25 cellular contexts compared by ENCODE assay signal in genomic region chr1:26032636-26033357, GRCh38. TPM values are rescaled to one million over a fixed set of nuclear protein-coding genes. Genes with fewer than 3 reads are reported as not detected.
"Had no signal": no experiment of that assay in that cellular context is flagged by ENCODE, and none has a peak within 500 bp of the region (broad histone marks: within the 10 kb centered on the region; RNA-seq: fewer than 3 reads in every experiment).

No MANE protein-coding gene starts in this region.

- H3K4me3 Mint-ChIP-seq: activated CD4-positive, alpha-beta T cell treated with anti-CD3 and anti-CD28 coated beads, Interleukin-2, amount 10 ng/mL, durations not matched to agents 24 days and 14 days; activated naive CD8-positive, alpha-beta T cell; activated T-cell treated with anti-CD3 and anti-CD28 coated beads, Interleukin-2, amount 50 U/mL, for 4 hours; T-helper 17 cell; WTC11 had no signal

- ATAC-seq: activated T-cell treated with anti-CD3 and anti-CD28 coated beads, Interleukin-2, amount 50 U/mL, for 4 hours; PC-3; T-helper 17 cell; WTC11 had no signal

- FAIRE-seq: RCC 7860 had no signal

- H3K27me3 Mint-ChIP-seq: activated naive CD8-positive, alpha-beta T cell had no signal

- H3K36me3 Mint-ChIP-seq: activated naive CD8-positive, alpha-beta T cell; WTC11 had no signal

- H3K9me3 Mint-ChIP-seq: activated CD4-positive, alpha-beta T cell treated with anti-CD3 and anti-CD28 coated beads, Interleukin-2, amount 10 ng/mL, durations not matched to agents 24 days and 14 days; activated T-cell treated with anti-CD3 and anti-CD28 coated beads, Interleukin-2, amount 50 U/mL, for 4 hours; WTC11 had no signal

- DNase-seq: activated CD4-positive, alpha-beta T cell treated with anti-CD3 and anti-CD28 coated beads, Interleukin-2, amount 10 ng/mL, durations not matched to agents 24 days and 14 days; activated CD4-positive, alpha-beta T cell treated with anti-CD3 and anti-CD28 coated beads, Interleukin-2, amount 50 U/mL, for 48 hours; activated CD4-positive, CD25-positive, alpha-beta regulatory T cell treated with anti-CD3 and anti-CD28 coated beads, Interleukin-2, amount 50 U/mL, for 72 hours; activated CD8-positive, alpha-beta memory T cell treated with anti-CD3 and anti-CD28 coated beads for 24 hours; activated effector memory CD4-positive, alpha-beta T cell treated with anti-CD3 and anti-CD28 coated beads, Interleukin-2, amount 50 U/mL, for 16 hours; activated naive CD4-positive, alpha-beta T cell treated with Interleukin-2 at 50 U/mL for 16 hours; activated T-cell treated with anti-CD3 and anti-CD28 coated beads, Interleukin-2, amount 50 U/mL, for 4 hours; caudate nucleus; Karpas-422; MM.1S; NCI-H1105; NCI-H1436; NCI-H1694 treated with DMSO at 0.1 percent for 48 hours; NCI-H2029 treated with DMSO at 0.1 percent for 48 hours; NCI-H345; NCI-H510A treated with DMSO at 0.1 percent for 48 hours; NCI-H69; PC-3; SHP77 treated with DMSO at 0.1 percent for 48 hours; T-helper 17 cell; T-helper 9 cell had no signal

- H3K27ac Mint-ChIP-seq: activated CD4-positive, alpha-beta T cell treated with anti-CD3 and anti-CD28 coated beads, Interleukin-2, amount 10 ng/mL, durations not matched to agents 24 days and 14 days; activated naive CD8-positive, alpha-beta T cell; T-helper 17 cell; WTC11 had no signal

RNA-seq across cellular contexts. Expression of gene EXTL1, which starts 11.2 kb away (rescaled TPM):
- total RNA-seq: activated CD4-positive, alpha-beta T cell treated with anti-CD3 and anti-CD28 coated beads, Interleukin-2, amount 10 ng/mL, durations not matched to agents 24 days and 14 days; activated T-cell treated with anti-CD3 and anti-CD28 coated beads, Interleukin-2, amount 50 U/mL, for 4 hours; T-helper 17 cell had no signal

RNA-seq across cellular contexts. Expression of gene SLC30A2, which starts 13.1 kb away (rescaled TPM):
- total RNA-seq: activated CD4-positive, alpha-beta T cell treated with anti-CD3 and anti-CD28 coated beads, Interleukin-2, amount 10 ng/mL, durations not matched to agents 24 days and 14 days; activated T-cell treated with anti-CD3 and anti-CD28 coated beads, Interleukin-2, amount 50 U/mL, for 4 hours; SK-MEL-5; T-helper 17 cell had no signal

RNA-seq across cellular contexts. Expression of gene TRIM63, which starts 34.6 kb away (rescaled TPM):
- total RNA-seq: activated CD4-positive, alpha-beta T cell treated with anti-CD3 and anti-CD28 coated beads, Interleukin-2, amount 10 ng/mL, durations not matched to agents 24 days and 14 days; activated T-cell treated with anti-CD3 and anti-CD28 coated beads, Interleukin-2, amount 50 U/mL, for 4 hours; PC-3; T-helper 17 cell; WTC11 had no signal
